ENCODE assay signal across 1 cellular context in the genomic region with DNA sequence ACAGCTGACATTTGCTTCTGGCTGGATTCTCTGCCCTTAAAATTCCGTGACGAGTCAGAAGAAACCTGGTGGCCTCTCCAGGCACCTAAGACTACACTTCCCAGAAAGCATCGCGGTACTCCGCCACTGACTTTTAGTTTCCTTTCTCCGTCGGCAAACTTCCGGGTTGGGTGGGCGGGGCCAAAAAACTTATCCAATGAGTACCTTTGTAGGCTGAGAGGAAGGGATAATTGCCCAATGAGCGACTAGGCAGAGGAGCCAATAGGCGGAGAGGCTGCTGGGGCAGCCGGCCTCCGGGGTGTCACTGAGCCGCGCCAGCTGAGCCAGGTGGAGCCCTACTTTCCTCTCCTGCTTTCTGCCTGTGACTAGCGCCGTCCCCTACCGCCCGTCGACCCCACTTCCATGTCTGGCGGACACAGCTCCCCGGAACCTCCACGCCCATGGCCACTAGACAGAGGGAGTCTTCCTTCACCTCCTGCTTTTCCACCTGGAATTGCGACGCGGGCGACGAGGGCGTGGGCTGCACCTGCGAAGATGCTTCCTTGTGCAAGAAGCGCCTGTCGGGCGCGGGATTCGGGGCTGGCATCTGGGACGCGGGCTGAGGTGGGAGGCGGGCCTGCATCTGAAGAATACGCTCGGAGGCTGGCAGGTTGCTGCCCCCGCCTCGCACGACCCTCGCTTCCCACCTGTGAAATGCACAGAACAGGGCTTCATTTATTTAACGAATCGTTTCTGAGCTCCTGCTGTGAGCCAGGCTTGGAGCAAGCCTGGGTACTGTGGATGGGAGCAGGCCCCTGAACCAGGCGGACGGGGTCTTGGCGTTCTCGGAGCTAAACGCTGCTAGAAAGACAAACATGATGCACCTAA.
TF ChIP-seq lines count a peak whose summit lies in the region.

No MANE protein-coding gene starts in this region.

TF ChIP-seq in K562, 482 proteins besides CTCF, POLR2A, EP300 and RAD21 (continued from another document and continues in another):
- TF ChIP-seq, protein P1, sequence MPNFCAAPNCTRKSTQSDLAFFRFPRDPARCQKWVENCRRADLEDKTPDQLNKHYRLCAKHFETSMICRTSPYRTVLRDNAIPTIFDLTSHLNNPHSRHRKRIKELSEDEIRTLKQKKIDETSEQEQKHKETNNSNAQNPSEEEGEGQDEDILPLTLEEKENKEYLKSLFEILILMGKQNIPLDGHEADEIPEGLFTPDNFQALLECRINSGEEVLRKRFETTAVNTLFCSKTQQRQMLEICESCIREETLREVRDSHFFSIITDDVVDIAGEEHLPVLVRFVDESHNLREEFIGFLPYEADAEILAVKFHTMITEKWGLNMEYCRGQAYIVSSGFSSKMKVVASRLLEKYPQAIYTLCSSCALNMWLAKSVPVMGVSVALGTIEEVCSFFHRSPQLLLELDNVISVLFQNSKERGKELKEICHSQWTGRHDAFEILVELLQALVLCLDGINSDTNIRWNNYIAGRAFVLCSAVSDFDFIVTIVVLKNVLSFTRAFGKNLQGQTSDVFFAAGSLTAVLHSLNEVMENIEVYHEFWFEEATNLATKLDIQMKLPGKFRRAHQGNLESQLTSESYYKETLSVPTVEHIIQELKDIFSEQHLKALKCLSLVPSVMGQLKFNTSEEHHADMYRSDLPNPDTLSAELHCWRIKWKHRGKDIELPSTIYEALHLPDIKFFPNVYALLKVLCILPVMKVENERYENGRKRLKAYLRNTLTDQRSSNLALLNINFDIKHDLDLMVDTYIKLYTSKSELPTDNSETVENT (CRISPR knock-in tag; IDR thresholded peaks at IDR 0.05) = no peak
- TF ChIP-seq SUPT5H (IDR thresholded peaks at IDR 0.05) = peak; percentile 73
- TF ChIP-seq, protein P2, sequence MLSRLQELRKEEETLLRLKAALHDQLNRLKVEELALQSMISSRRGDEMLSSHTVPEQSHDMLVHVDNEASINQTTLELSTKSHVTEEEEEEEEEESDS (CRISPR knock-in tag; IDR thresholded peaks at IDR 0.05) = no peak
- TF ChIP-seq ZC3H8 (IDR thresholded peaks at IDR 0.05) = no peak
- TF ChIP-seq ZNF354B (CRISPR knock-in tag; IDR thresholded peaks at IDR 0.05) = no peak
- TF ChIP-seq ETV1 (tag; conservative IDR thresholded peaks at IDR 0.05; ENCODE audit: low read depth) = no peak
- no peak for TF ChIP-seq FOXK1 (CRISPR knock-in tag; IDR thresholded peaks at IDR 0.05; ENCODE audit: borderline replicate concordance)
- TF ChIP-seq CEBPB (tag; IDR thresholded peaks at IDR 0.05) = no peak
- 0 out of 2 replicates have a peak, but pooled peaks have one; percentile 40 for TF ChIP-seq MXI1 (IDR thresholded peaks at IDR 0.05; ENCODE audit: low read depth, low read length)
- peak; percentile 75; the same call in 1 of the 2 replicates for TF ChIP-seq CTBP1 (IDR thresholded peaks at IDR 0.05; ENCODE audit: borderline replicate concordance)
- no peak for TF ChIP-seq HDAC8 (tag; IDR thresholded peaks at IDR 0.05)
- TF ChIP-seq, protein P3, sequence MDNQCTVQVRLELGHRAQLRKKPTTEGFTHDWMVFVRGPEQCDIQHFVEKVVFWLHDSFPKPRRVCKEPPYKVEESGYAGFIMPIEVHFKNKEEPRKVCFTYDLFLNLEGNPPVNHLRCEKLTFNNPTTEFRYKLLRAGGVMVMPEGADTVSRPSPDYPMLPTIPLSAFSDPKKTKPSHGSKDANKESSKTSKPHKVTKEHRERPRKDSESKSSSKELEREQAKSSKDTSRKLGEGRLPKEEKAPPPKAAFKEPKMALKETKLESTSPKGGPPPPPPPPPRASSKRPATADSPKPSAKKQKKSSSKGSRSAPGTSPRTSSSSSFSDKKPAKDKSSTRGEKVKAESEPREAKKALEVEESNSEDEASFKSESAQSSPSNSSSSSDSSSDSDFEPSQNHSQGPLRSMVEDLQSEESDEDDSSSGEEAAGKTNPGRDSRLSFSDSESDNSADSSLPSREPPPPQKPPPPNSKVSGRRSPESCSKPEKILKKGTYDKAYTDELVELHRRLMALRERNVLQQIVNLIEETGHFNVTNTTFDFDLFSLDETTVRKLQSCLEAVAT (IDR thresholded peaks at IDR 0.05) = no peak
- 0 out of 2 replicates have a peak, but pooled peaks have one; percentile 18 for TF ChIP-seq EP400 (IDR thresholded peaks at IDR 0.05)
- TF ChIP-seq PHF20 (IDR thresholded peaks at IDR 0.05; ENCODE audit: partially characterized antibody) = peak; percentile 84
- TF ChIP-seq POU5F1 (IDR thresholded peaks at IDR 0.05; ENCODE audit: borderline replicate concordance, low read depth, low read length, partially characterized antibody) = no peak
- TF ChIP-seq CHD2 (IDR thresholded peaks at IDR 0.05; ENCODE audit: low read depth, low read length) = 0 out of 2 replicates have a peak, but pooled peaks have one; percentile 43
- no peak for TF ChIP-seq ZNF133 (CRISPR knock-in tag; IDR thresholded peaks at IDR 0.05)
- no peak for TF ChIP-seq NFE2 (IDR thresholded peaks at IDR 0.05; ENCODE audit: low read depth)
- TF ChIP-seq, protein P4, sequence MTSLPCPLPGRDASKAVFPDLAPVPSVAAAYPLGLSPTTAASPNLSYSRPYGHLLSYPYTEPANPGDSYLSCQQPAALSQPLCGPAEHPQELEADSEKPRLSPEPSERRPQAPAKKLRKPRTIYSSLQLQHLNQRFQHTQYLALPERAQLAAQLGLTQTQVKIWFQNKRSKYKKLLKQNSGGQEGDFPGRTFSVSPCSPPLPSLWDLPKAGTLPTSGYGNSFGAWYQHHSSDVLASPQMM (CRISPR knock-in tag; IDR thresholded peaks at IDR 0.05) = no peak
- no peak; a peak in 1 of 4 replicates for TF ChIP-seq FOXK2 (conservative IDR thresholded peaks at IDR 0.05 in 1 of 2, IDR thresholded peaks at IDR 0.05 in 1 of 2; ENCODE audit: low read depth in 2 of 2)
- TF ChIP-seq ZEB2 (IDR thresholded peaks at IDR 0.05) = peak; percentile 77
- TF ChIP-seq ZNF561 (CRISPR knock-in tag; conservative IDR thresholded peaks at IDR 0.05) = no peak
- TF ChIP-seq, protein P5, sequence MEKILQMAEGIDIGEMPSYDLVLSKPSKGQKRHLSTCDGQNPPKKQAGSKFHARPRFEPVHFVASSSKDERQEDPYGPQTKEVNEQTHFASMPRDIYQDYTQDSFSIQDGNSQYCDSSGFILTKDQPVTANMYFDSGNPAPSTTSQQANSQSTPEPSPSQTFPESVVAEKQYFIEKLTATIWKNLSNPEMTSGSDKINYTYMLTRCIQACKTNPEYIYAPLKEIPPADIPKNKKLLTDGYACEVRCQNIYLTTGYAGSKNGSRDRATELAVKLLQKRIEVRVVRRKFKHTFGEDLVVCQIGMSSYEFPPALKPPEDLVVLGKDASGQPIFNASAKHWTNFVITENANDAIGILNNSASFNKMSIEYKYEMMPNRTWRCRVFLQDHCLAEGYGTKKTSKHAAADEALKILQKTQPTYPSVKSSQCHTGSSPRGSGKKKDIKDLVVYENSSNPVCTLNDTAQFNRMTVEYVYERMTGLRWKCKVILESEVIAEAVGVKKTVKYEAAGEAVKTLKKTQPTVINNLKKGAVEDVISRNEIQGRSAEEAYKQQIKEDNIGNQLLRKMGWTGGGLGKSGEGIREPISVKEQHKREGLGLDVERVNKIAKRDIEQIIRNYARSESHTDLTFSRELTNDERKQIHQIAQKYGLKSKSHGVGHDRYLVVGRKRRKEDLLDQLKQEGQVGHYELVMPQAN (IDR thresholded peaks at IDR 0.05; ENCODE audit: borderline replicate concordance) = peak; percentile 91
- TF ChIP-seq, protein P6, sequence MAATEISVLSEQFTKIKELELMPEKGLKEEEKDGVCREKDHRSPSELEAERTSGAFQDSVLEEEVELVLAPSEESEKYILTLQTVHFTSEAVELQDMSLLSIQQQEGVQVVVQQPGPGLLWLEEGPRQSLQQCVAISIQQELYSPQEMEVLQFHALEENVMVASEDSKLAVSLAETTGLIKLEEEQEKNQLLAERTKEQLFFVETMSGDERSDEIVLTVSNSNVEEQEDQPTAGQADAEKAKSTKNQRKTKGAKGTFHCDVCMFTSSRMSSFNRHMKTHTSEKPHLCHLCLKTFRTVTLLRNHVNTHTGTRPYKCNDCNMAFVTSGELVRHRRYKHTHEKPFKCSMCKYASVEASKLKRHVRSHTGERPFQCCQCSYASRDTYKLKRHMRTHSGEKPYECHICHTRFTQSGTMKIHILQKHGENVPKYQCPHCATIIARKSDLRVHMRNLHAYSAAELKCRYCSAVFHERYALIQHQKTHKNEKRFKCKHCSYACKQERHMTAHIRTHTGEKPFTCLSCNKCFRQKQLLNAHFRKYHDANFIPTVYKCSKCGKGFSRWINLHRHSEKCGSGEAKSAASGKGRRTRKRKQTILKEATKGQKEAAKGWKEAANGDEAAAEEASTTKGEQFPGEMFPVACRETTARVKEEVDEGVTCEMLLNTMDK (IDR thresholded peaks at IDR 0.05; ENCODE audit: borderline replicate concordance, insufficient read depth, low read depth, low read length, poor library complexity, severe bottlenecking) = no peak
- peak; percentile 54 for TF ChIP-seq SP2 (IDR thresholded peaks at IDR 0.05; ENCODE audit: extremely low read depth, low read depth, low read length, poor library complexity, severe bottlenecking)
- no peak for TF ChIP-seq ARID2 (IDR thresholded peaks at IDR 0.05)
- TF ChIP-seq, protein P7, sequence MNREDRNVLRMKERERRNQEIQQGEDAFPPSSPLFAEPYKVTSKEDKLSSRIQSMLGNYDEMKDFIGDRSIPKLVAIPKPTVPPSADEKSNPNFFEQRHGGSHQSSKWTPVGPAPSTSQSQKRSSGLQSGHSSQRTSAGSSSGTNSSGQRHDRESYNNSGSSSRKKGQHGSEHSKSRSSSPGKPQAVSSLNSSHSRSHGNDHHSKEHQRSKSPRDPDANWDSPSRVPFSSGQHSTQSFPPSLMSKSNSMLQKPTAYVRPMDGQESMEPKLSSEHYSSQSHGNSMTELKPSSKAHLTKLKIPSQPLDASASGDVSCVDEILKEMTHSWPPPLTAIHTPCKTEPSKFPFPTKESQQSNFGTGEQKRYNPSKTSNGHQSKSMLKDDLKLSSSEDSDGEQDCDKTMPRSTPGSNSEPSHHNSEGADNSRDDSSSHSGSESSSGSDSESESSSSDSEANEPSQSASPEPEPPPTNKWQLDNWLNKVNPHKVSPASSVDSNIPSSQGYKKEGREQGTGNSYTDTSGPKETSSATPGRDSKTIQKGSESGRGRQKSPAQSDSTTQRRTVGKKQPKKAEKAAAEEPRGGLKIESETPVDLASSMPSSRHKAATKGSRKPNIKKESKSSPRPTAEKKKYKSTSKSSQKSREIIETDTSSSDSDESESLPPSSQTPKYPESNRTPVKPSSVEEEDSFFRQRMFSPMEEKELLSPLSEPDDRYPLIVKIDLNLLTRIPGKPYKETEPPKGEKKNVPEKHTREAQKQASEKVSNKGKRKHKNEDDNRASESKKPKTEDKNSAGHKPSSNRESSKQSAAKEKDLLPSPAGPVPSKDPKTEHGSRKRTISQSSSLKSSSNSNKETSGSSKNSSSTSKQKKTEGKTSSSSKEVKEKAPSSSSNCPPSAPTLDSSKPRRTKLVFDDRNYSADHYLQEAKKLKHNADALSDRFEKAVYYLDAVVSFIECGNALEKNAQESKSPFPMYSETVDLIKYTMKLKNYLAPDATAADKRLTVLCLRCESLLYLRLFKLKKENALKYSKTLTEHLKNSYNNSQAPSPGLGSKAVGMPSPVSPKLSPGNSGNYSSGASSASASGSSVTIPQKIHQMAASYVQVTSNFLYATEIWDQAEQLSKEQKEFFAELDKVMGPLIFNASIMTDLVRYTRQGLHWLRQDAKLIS (CRISPR knock-in tag; IDR thresholded peaks at IDR 0.05) = no peak
- no peak for TF ChIP-seq ZNF57 (CRISPR knock-in tag; IDR thresholded peaks at IDR 0.05)
- TF ChIP-seq SAFB2 (IDR thresholded peaks at IDR 0.05; ENCODE audit: borderline replicate concordance, low read depth, low read length, severe bottlenecking) = no peak
- TF ChIP-seq SAFB (IDR thresholded peaks at IDR 0.05; ENCODE audit: borderline replicate concordance, low read depth, low read length) = no peak
- TF ChIP-seq FOSL1 (tag; conservative IDR thresholded peaks at IDR 0.05) = no peak
- TF ChIP-seq, protein P8, sequence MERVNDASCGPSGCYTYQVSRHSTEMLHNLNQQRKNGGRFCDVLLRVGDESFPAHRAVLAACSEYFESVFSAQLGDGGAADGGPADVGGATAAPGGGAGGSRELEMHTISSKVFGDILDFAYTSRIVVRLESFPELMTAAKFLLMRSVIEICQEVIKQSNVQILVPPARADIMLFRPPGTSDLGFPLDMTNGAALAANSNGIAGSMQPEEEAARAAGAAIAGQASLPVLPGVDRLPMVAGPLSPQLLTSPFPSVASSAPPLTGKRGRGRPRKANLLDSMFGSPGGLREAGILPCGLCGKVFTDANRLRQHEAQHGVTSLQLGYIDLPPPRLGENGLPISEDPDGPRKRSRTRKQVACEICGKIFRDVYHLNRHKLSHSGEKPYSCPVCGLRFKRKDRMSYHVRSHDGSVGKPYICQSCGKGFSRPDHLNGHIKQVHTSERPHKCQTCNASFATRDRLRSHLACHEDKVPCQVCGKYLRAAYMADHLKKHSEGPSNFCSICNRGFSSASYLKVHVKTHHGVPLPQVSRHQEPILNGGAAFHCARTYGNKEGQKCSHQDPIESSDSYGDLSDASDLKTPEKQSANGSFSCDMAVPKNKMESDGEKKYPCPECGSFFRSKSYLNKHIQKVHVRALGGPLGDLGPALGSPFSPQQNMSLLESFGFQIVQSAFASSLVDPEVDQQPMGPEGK (CRISPR knock-in tag; IDR thresholded peaks at IDR 0.05; ENCODE audit: borderline replicate concordance) = no peak
- TF ChIP-seq ZNF764 (CRISPR knock-in tag; IDR thresholded peaks at IDR 0.05; ENCODE audit: low read depth) = no peak
- TF ChIP-seq SRSF9 (IDR thresholded peaks at IDR 0.05; ENCODE audit: borderline replicate concordance, low read depth, low read length) = no peak
- no peak for TF ChIP-seq SMARCE1 (IDR thresholded peaks at IDR 0.05)
- no peak for TF ChIP-seq NFE2L1 (tag; IDR thresholded peaks at IDR 0.05; ENCODE audit: borderline replicate concordance, low read depth)
- TF ChIP-seq PHB2 (IDR thresholded peaks at IDR 0.05; ENCODE audit: low read depth) = no peak
- TF ChIP-seq, protein P9, sequence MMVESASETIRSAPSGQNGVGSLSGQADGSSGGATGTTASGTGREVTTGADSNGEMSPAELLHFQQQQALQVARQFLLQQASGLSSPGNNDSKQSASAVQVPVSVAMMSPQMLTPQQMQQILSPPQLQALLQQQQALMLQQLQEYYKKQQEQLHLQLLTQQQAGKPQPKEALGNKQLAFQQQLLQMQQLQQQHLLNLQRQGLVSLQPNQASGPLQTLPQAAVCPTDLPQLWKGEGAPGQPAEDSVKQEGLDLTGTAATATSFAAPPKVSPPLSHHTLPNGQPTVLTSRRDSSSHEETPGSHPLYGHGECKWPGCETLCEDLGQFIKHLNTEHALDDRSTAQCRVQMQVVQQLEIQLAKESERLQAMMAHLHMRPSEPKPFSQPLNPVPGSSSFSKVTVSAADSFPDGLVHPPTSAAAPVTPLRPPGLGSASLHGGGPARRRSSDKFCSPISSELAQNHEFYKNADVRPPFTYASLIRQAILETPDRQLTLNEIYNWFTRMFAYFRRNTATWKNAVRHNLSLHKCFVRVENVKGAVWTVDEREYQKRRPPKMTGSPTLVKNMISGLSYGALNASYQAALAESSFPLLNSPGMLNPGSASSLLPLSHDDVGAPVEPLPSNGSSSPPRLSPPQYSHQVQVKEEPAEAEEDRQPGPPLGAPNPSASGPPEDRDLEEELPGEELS (CRISPR knock-in tag; IDR thresholded peaks at IDR 0.05; ENCODE audit: borderline replicate concordance) = no peak
- no peak for TF ChIP-seq FOXA1 (IDR thresholded peaks at IDR 0.05; ENCODE audit: borderline replicate concordance)
- no peak for TF ChIP-seq ZFP30 (CRISPR knock-in tag; IDR thresholded peaks at IDR 0.05; ENCODE audit: borderline replicate concordance)
- TF ChIP-seq NCOA2 (IDR thresholded peaks at IDR 0.05; ENCODE audit: partially characterized antibody in 2 of 2) = no peak
- TF ChIP-seq TAF1 (IDR thresholded peaks at IDR 0.05; ENCODE audit: control insufficient read depth, extremely low read depth, insufficient read depth, low read length, severe bottlenecking) = peak; percentile 43
- TF ChIP-seq ZNF586 (CRISPR knock-in tag; conservative IDR thresholded peaks at IDR 0.05) = no peak
